1 cellular context compared by ENCODE assay signal in the genomic region with DNA sequence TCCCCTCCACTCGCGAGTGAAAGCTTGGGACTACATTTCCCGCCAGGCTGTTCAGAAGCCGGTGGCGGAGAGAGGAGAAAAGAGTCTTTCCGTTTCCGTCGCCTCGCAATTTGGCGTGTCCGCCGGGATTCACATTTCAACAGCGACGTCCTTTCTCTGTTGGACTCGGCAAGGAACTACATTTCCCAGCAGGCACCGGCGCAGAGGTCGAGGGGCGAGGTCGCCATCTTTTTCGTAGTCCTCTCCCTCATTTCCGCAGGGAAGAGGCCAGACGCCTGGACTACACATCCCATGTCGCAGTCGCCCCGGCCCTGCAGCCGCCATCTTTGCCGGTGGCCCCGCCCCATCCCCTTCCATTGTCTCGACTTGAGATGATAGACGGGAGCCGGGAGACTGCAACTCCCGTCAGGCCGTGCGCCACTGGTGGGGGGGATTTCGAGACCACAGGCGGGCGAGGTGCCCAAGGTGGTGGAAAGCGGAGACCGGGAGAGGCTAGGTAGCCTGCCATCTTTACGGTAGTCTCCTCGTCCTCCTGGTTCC.
TF ChIP-seq lines count a peak whose summit lies in the region.

No MANE protein-coding gene starts in this region.

TF ChIP-seq in HepG2, 621 proteins besides CTCF, POLR2A, EP300 and RAD21 (continued from another document and continues in another):
- TF ChIP-seq, protein P1, sequence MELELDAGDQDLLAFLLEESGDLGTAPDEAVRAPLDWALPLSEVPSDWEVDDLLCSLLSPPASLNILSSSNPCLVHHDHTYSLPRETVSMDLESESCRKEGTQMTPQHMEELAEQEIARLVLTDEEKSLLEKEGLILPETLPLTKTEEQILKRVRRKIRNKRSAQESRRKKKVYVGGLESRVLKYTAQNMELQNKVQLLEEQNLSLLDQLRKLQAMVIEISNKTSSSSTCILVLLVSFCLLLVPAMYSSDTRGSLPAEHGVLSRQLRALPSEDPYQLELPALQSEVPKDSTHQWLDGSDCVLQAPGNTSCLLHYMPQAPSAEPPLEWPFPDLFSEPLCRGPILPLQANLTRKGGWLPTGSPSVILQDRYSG (CRISPR knock-in tag; IDR thresholded peaks at IDR 0.05) = 0 out of 2 replicates have a peak, but pooled peaks have one; percentile 78
- TF ChIP-seq, protein P2, sequence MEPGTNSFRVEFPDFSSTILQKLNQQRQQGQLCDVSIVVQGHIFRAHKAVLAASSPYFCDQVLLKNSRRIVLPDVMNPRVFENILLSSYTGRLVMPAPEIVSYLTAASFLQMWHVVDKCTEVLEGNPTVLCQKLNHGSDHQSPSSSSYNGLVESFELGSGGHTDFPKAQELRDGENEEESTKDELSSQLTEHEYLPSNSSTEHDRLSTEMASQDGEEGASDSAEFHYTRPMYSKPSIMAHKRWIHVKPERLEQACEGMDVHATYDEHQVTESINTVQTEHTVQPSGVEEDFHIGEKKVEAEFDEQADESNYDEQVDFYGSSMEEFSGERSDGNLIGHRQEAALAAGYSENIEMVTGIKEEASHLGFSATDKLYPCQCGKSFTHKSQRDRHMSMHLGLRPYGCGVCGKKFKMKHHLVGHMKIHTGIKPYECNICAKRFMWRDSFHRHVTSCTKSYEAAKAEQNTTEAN (CRISPR knock-in tag; conservative IDR thresholded peaks at IDR 0.05) = peak; percentile 51
- 0 out of 2 replicates have a peak, but pooled peaks have one; percentile 1 for TF ChIP-seq ZNF557 (CRISPR knock-in tag; IDR thresholded peaks at IDR 0.05)
- TF ChIP-seq ZNF839 (CRISPR knock-in tag; IDR thresholded peaks at IDR 0.05; ENCODE audit: borderline replicate concordance) = no peak
- TF ChIP-seq KMT2B (CRISPR knock-in tag; IDR thresholded peaks at IDR 0.05) = 0 out of 2 replicates have a peak, but pooled peaks have one; percentile 3
- TF ChIP-seq, protein P3, sequence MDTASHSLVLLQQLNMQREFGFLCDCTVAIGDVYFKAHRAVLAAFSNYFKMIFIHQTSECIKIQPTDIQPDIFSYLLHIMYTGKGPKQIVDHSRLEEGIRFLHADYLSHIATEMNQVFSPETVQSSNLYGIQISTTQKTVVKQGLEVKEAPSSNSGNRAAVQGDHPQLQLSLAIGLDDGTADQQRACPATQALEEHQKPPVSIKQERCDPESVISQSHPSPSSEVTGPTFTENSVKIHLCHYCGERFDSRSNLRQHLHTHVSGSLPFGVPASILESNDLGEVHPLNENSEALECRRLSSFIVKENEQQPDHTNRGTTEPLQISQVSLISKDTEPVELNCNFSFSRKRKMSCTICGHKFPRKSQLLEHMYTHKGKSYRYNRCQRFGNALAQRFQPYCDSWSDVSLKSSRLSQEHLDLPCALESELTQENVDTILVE (CRISPR knock-in tag; IDR thresholded peaks at IDR 0.05) = peak; percentile 97
- no peak for TF ChIP-seq ZNF251 (CRISPR knock-in tag; IDR thresholded peaks at IDR 0.05)
- 0 out of 2 replicates have a peak, but pooled peaks have one; percentile 62 for TF ChIP-seq ZNF333 (CRISPR knock-in tag; IDR thresholded peaks at IDR 0.05; ENCODE audit: borderline replicate concordance)
- no peak for TF ChIP-seq ZNF101 (CRISPR knock-in tag; IDR thresholded peaks at IDR 0.05; ENCODE audit: borderline replicate concordance, low read depth)
- TF ChIP-seq MAF1 (CRISPR knock-in tag; IDR thresholded peaks at IDR 0.05; ENCODE audit: borderline replicate concordance) = peak; percentile 86
- TF ChIP-seq ZSCAN31 (CRISPR knock-in tag; IDR thresholded peaks at IDR 0.05; ENCODE audit: low read depth) = 0 out of 2 replicates have a peak, but pooled peaks have one; percentile 17
- TF ChIP-seq, protein P4, sequence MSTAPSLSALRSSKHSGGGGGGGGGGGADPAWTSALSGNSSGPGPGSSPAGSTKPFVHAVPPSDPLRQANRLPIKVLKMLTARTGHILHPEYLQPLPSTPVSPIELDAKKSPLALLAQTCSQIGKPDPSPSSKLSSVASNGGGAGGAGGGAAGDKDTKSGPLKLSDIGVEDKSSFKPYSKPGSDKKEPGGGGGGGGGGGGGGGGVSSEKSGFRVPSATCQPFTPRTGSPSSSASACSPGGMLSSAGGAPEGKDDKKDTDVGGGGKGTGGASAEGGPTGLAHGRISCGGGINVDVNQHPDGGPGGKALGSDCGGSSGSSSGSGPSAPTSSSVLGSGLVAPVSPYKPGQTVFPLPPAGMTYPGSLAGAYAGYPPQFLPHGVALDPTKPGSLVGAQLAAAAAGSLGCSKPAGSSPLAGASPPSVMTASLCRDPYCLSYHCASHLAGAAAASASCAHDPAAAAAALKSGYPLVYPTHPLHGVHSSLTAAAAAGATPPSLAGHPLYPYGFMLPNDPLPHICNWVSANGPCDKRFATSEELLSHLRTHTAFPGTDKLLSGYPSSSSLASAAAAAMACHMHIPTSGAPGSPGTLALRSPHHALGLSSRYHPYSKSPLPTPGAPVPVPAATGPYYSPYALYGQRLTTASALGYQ (CRISPR knock-in tag; IDR thresholded peaks at IDR 0.05) = peak; percentile 41
- peak; percentile 93 for TF ChIP-seq CREB1 (IDR thresholded peaks at IDR 0.05)
- TF ChIP-seq CREB1 (CRISPR knock-in tag; IDR thresholded peaks at IDR 0.05) = peak; percentile 98
- 0 out of 2 replicates have a peak, but pooled peaks have one; percentile 52 for TF ChIP-seq ZNF83 (CRISPR knock-in tag; IDR thresholded peaks at IDR 0.05; ENCODE audit: borderline replicate concordance)
- 0 out of 2 replicates have a peak, but pooled peaks have one; percentile 47 for TF ChIP-seq ZNF205 (CRISPR knock-in tag; IDR thresholded peaks at IDR 0.05)
- TF ChIP-seq, protein P5, sequence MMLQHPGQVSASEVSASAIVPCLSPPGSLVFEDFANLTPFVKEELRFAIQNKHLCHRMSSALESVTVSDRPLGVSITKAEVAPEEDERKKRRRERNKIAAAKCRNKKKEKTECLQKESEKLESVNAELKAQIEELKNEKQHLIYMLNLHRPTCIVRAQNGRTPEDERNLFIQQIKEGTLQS (CRISPR knock-in tag; IDR thresholded peaks at IDR 0.05) = 0 out of 2 replicates have a peak, but pooled peaks have one; percentile 7
- no peak for TF ChIP-seq KDM1A (CRISPR knock-in tag; IDR thresholded peaks at IDR 0.05)
- TF ChIP-seq SMARCC2 (IDR thresholded peaks at IDR 0.05) = no peak
- TF ChIP-seq ZNF441 (CRISPR knock-in tag; IDR thresholded peaks at IDR 0.05; ENCODE audit: borderline replicate concordance) = no peak
- TF ChIP-seq ETV5 (CRISPR knock-in tag; IDR thresholded peaks at IDR 0.05; ENCODE audit: borderline replicate concordance) = peak; percentile 61; the same call in 1 of the 2 replicates
- TF ChIP-seq ZNF180 (CRISPR knock-in tag; IDR thresholded peaks at IDR 0.05; ENCODE audit: borderline replicate concordance, low read depth) = no peak
- TF ChIP-seq RFXAP (CRISPR knock-in tag; IDR thresholded peaks at IDR 0.05; ENCODE audit: borderline replicate concordance) = 0 out of 2 replicates have a peak, but pooled peaks have one; percentile 57
- no peak for TF ChIP-seq ZSCAN20 (CRISPR knock-in tag; IDR thresholded peaks at IDR 0.05; ENCODE audit: borderline replicate concordance)
- TF ChIP-seq HIVEP1 (CRISPR knock-in tag; IDR thresholded peaks at IDR 0.05) = peak; percentile 77
- TF ChIP-seq, protein P6, sequence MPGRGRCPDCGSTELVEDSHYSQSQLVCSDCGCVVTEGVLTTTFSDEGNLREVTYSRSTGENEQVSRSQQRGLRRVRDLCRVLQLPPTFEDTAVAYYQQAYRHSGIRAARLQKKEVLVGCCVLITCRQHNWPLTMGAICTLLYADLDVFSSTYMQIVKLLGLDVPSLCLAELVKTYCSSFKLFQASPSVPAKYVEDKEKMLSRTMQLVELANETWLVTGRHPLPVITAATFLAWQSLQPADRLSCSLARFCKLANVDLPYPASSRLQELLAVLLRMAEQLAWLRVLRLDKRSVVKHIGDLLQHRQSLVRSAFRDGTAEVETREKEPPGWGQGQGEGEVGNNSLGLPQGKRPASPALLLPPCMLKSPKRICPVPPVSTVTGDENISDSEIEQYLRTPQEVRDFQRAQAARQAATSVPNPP (CRISPR knock-in tag; IDR thresholded peaks at IDR 0.05) = peak; percentile 86; the same call in 1 of the 2 replicates
- peak; percentile 71; the same call in 1 of the 2 replicates for TF ChIP-seq ZNF850 (CRISPR knock-in tag; conservative IDR thresholded peaks at IDR 0.05)
- TF ChIP-seq FOXK1 (CRISPR knock-in tag; IDR thresholded peaks at IDR 0.05; ENCODE audit: borderline replicate concordance, low read depth) = peak; percentile 65; the same call in 1 of the 2 replicates
- 0 out of 2 replicates have a peak, but pooled peaks have one; percentile 61 for TF ChIP-seq AKAP8 (CRISPR knock-in tag; IDR thresholded peaks at IDR 0.05)
- no peak for TF ChIP-seq ZFP37 (CRISPR knock-in tag; IDR thresholded peaks at IDR 0.05; ENCODE audit: borderline replicate concordance)
- peak; percentile 94 for TF ChIP-seq GABPB1 (CRISPR knock-in tag; IDR thresholded peaks at IDR 0.05)
- TF ChIP-seq MAFK (conservative IDR thresholded peaks at IDR 0.05 in 1 of 2, IDR thresholded peaks at IDR 0.05 in 1 of 2; ENCODE audit: low read length in 2 of 2) = 0 out of 4 replicates have a peak, but pooled peaks have one; percentile 0
- TF ChIP-seq ZNF292 (CRISPR knock-in tag; IDR thresholded peaks at IDR 0.05; ENCODE audit: borderline replicate concordance, low read depth) = no peak; the same call in 1 of the 2 replicates
- no peak; the same call in 1 of the 2 replicates for TF ChIP-seq DNMT3B (CRISPR knock-in tag; conservative IDR thresholded peaks at IDR 0.05)
- TF ChIP-seq KAT8 (CRISPR knock-in tag; IDR thresholded peaks at IDR 0.05) = peak; percentile 85
- no peak; the same call in 1 of the 2 replicates for TF ChIP-seq JUND (CRISPR knock-in tag; IDR thresholded peaks at IDR 0.05)
- peak; percentile 74; the same call in 1 of the 2 replicates for TF ChIP-seq ZNF264 (CRISPR knock-in tag; IDR thresholded peaks at IDR 0.05)
- TF ChIP-seq, protein P7, sequence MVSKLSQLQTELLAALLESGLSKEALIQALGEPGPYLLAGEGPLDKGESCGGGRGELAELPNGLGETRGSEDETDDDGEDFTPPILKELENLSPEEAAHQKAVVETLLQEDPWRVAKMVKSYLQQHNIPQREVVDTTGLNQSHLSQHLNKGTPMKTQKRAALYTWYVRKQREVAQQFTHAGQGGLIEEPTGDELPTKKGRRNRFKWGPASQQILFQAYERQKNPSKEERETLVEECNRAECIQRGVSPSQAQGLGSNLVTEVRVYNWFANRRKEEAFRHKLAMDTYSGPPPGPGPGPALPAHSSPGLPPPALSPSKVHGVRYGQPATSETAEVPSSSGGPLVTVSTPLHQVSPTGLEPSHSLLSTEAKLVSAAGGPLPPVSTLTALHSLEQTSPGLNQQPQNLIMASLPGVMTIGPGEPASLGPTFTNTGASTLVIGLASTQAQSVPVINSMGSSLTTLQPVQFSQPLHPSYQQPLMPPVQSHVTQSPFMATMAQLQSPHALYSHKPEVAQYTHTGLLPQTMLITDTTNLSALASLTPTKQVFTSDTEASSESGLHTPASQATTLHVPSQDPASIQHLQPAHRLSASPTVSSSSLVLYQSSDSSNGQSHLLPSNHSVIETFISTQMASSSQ (IDR thresholded peaks at IDR 0.05; ENCODE audit: low read depth) = no peak; the same call in 1 of the 2 replicates
- TF ChIP-seq, protein P7 (CRISPR knock-in tag; IDR thresholded peaks at IDR 0.05; ENCODE audit: borderline replicate concordance) = peak; percentile 14; the same call in 1 of the 2 replicates
- TF ChIP-seq SIX1 (CRISPR knock-in tag; IDR thresholded peaks at IDR 0.05; ENCODE audit: borderline replicate concordance) = peak; percentile 53; the same call in 1 of the 2 replicates
- TF ChIP-seq, protein P8, sequence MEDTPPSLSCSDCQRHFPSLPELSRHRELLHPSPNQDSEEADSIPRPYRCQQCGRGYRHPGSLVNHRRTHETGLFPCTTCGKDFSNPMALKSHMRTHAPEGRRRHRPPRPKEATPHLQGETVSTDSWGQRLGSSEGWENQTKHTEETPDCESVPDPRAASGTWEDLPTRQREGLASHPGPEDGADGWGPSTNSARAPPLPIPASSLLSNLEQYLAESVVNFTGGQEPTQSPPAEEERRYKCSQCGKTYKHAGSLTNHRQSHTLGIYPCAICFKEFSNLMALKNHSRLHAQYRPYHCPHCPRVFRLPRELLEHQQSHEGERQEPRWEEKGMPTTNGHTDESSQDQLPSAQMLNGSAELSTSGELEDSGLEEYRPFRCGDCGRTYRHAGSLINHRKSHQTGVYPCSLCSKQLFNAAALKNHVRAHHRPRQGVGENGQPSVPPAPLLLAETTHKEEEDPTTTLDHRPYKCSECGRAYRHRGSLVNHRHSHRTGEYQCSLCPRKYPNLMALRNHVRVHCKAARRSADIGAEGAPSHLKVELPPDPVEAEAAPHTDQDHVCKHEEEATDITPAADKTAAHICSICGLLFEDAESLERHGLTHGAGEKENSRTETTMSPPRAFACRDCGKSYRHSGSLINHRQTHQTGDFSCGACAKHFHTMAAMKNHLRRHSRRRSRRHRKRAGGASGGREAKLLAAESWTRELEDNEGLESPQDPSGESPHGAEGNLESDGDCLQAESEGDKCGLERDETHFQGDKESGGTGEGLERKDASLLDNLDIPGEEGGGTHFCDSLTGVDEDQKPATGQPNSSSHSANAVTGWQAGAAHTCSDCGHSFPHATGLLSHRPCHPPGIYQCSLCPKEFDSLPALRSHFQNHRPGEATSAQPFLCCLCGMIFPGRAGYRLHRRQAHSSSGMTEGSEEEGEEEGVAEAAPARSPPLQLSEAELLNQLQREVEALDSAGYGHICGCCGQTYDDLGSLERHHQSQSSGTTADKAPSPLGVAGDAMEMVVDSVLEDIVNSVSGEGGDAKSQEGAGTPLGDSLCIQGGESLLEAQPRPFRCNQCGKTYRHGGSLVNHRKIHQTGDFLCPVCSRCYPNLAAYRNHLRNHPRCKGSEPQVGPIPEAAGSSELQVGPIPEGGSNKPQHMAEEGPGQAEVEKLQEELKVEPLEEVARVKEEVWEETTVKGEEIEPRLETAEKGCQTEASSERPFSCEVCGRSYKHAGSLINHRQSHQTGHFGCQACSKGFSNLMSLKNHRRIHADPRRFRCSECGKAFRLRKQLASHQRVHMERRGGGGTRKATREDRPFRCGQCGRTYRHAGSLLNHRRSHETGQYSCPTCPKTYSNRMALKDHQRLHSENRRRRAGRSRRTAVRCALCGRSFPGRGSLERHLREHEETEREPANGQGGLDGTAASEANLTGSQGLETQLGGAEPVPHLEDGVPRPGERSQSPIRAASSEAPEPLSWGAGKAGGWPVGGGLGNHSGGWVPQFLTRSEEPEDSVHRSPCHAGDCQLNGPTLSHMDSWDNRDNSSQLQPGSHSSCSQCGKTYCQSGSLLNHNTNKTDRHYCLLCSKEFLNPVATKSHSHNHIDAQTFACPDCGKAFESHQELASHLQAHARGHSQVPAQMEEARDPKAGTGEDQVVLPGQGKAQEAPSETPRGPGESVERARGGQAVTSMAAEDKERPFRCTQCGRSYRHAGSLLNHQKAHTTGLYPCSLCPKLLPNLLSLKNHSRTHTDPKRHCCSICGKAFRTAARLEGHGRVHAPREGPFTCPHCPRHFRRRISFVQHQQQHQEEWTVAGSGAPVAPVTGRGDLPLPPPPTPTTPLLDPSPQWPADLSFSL (CRISPR knock-in tag; IDR thresholded peaks at IDR 0.05) = no peak
- TF ChIP-seq ZMYM2 (CRISPR knock-in tag; IDR thresholded peaks at IDR 0.05) = no peak
- TF ChIP-seq SOX6 (IDR thresholded peaks at IDR 0.05) = no peak
- peak; percentile 94 for TF ChIP-seq SOX6 (CRISPR knock-in tag; IDR thresholded peaks at IDR 0.05)
